Comparison of ENCODE assay signal across 25 cellular contexts in genomic region chr7:68733219-68734143, GRCh38.
DNase-seq lines count a peak whose midpoint lies in the region; ATAC-seq, FAIRE-seq and TF ChIP-seq lines count a peak whose summit lies in the region.
"Had no signal": no experiment of that assay in that cellular context is flagged by ENCODE, and none has a peak within 500 bp of the region (broad histone marks: within the 10 kb centered on the region; RNA-seq: fewer than 3 reads in every experiment).

No MANE protein-coding gene starts in this region.

- H3K4me3 Mint-ChIP-seq in activated T-cell treated with anti-CD3 and anti-CD28 coated beads, Interleukin-2, amount 50 U/mL, for 24 hours: no peak overlapping the region
- H3K4me3 Mint-ChIP-seq: activated CD8-positive, alpha-beta memory T cell treated with anti-CD3 and anti-CD28 coated beads, Interleukin-2, amount 10 ng/mL, durations not matched to agents 7 days and 5 days; dendritic cell treated with granulocyte-macrophage colony-stimulating factor and Interleukin-4, amounts not matched to agents 40 ng/mL and 50 ng/mL, for 4 days; WTC11 had no signal

- no peak for FAIRE-seq in HTR-8/SVneo (lab: Jason Lieb, UNC)
- FAIRE-seq: GM12892, keratinocyte, small intestine had no signal

- H3K36me3 ChIP-seq in right atrium auricular region: no peaks in the 10 kb centered on the region

- no peaks in the 10 kb centered on the region for H3K27me3 Mint-ChIP-seq in activated T-cell treated with anti-CD3 and anti-CD28 coated beads, Interleukin-2, amount 50 U/mL, for 24 hours
- H3K27me3 Mint-ChIP-seq: activated CD8-positive, alpha-beta memory T cell treated with anti-CD3 and anti-CD28 coated beads, Interleukin-2, amount 10 ng/mL, durations not matched to agents 7 days and 5 days; dendritic cell treated with granulocyte-macrophage colony-stimulating factor and Interleukin-4, amounts not matched to agents 40 ng/mL and 50 ng/mL, for 4 days had no signal

- no peaks in the 10 kb centered on the region for H3K4me1 ChIP-seq in right atrium auricular region

- no peak for DNase-seq in Right ventricle myocardium superior
- DNase-seq in right atrium auricular region (ENCODE audit: low spot score): no peak
- DNase-seq in left kidney (ENCODE audit: low read depth, low spot score): peak; percentile 35
- DNase-seq in NCI-H1417 (lab: John Stamatoyannopoulos, UW): no peak
- DNase-seq in activated T-cell treated with anti-CD3 and anti-CD28 coated beads, Interleukin-2, amount 50 U/mL, for 24 hours: no peak
- DNase-seq in HTR-8/SVneo (ENCODE audit: insufficient read length, low spot score): no peak
- DNase-seq: ACHN; activated CD4-positive, alpha-beta T cell treated with anti-CD3 and anti-CD28 coated beads, Interleukin-2, amount 50 U/mL, for 1 hour; activated CD8-positive, alpha-beta memory T cell treated with anti-CD3 and anti-CD28 coated beads, Interleukin-2, amount 10 ng/mL, durations not matched to agents 7 days and 5 days; activated naive CD4-positive, alpha-beta T cell treated with anti-CD3 and anti-CD28 coated beads, Interleukin-2, amount 50 U/mL, for 16 hours; C1 segment of cervical spinal cord; Calu3; NCI-H1436; NCI-H2227 treated with DMSO at 0.1 percent for 48 hours; NCI-H748 treated with DMSO at 0.1 percent for 48 hours; small intestine; stimulated activated CD4-positive, alpha-beta T cell treated with anti-CD3 and anti-CD28 coated beads, Interleukin-1b, Interleukin-23, amount 100 ng/mL, for 48 hours; T1000; trophoblast cell had no signal

- no peak overlapping the region for H3K4me3 ChIP-seq in right atrium auricular region

- no peak overlapping the region for H3K27ac Mint-ChIP-seq in activated T-cell treated with anti-CD3 and anti-CD28 coated beads, Interleukin-2, amount 50 U/mL, for 24 hours
- H3K27ac Mint-ChIP-seq: activated CD8-positive, alpha-beta memory T cell treated with anti-CD3 and anti-CD28 coated beads, Interleukin-2, amount 10 ng/mL, durations not matched to agents 7 days and 5 days; dendritic cell treated with granulocyte-macrophage colony-stimulating factor and Interleukin-4, amounts not matched to agents 40 ng/mL and 50 ng/mL, for 4 days; WTC11 had no signal

- H3K36me3 Mint-ChIP-seq in activated T-cell treated with anti-CD3 and anti-CD28 coated beads, Interleukin-2, amount 50 U/mL, for 24 hours (ENCODE audit: low read depth): no peaks in the 10 kb centered on the region
- H3K36me3 Mint-ChIP-seq: activated CD8-positive, alpha-beta memory T cell treated with anti-CD3 and anti-CD28 coated beads, Interleukin-2, amount 10 ng/mL, durations not matched to agents 7 days and 5 days had no signal

- intact Hi-C loops in Right ventricle myocardium superior (cut with DNase I): no loop called here

- H3K27ac ChIP-seq in right atrium auricular region (no peak overlapping the region), VCaP (peak overlapping the region; percentile 86)

- H3K27me3 ChIP-seq in right atrium auricular region: no peaks in the 10 kb centered on the region

- H3K9me3 Mint-ChIP-seq in activated T-cell treated with anti-CD3 and anti-CD28 coated beads, Interleukin-2, amount 50 U/mL, for 24 hours: peaks cover 9% of the 10 kb centered on the region

- H3K9me3 ChIP-seq in right atrium auricular region: no peaks in the 10 kb centered on the region

- H3K4me1 Mint-ChIP-seq in activated T-cell treated with anti-CD3 and anti-CD28 coated beads, Interleukin-2, amount 50 U/mL, for 24 hours (ENCODE audit: low read depth): no peaks in the 10 kb centered on the region
- H3K4me1 Mint-ChIP-seq: activated CD8-positive, alpha-beta memory T cell treated with anti-CD3 and anti-CD28 coated beads, Interleukin-2, amount 10 ng/mL, durations not matched to agents 7 days and 5 days had no signal

- ATAC-seq in Right ventricle myocardium superior (ENCODE audit: poor library complexity) (peak; percentile 53), HG02623 (IDR thresholded peaks at IDR 0.05; ENCODE audit: unreplicated experiment) (no peak)
- ATAC-seq: activated CD8-positive, alpha-beta memory T cell treated with anti-CD3 and anti-CD28 coated beads, Interleukin-2, amount 10 ng/mL, durations not matched to agents 7 days and 5 days; WTC11 had no signal

- TF ChIP-seq CTCF in right atrium auricular region (IDR thresholded peaks at IDR 0.05): no peak
- TF ChIP-seq CTCF in VCaP (conservative IDR thresholded peaks at IDR 0.05): no peak
